In genomic region chr11:1306186-1307162, GRCh38 we compare ENCODE assay signal across 14 cellular contexts. TPM values are rescaled to one million over a fixed set of nuclear protein-coding genes. Genes with fewer than 3 reads are reported as not detected.
DNase-seq lines count a peak whose midpoint lies in the region; ATAC-seq, FAIRE-seq and TF ChIP-seq lines count a peak whose summit lies in the region.
"Had no signal": no experiment of that assay in that cellular context is flagged by ENCODE, and none has a peak within 500 bp of the region (broad histone marks: within the 10 kb centered on the region; RNA-seq: fewer than 3 reads in every experiment).

No MANE protein-coding gene starts in this region.

- H3K36me3 Mint-ChIP-seq in T-helper 17 cell (ENCODE audit: low read depth), result no peaks in the 10 kb centered on the region

- H3K9me3 ChIP-seq in DND-41 (ENCODE audit: insufficient read depth, low read length, severe bottlenecking), result peaks cover 3% of the 10 kb centered on the region
- no peaks in the 10 kb centered on the region for H3K9me3 ChIP-seq in T-helper 17 cell (ENCODE audit: control insufficient read depth, low read length, poor library complexity, severe bottlenecking)
- no peaks in the 10 kb centered on the region for H3K9me3 ChIP-seq in esophagus muscularis mucosa
- no peaks in the 10 kb centered on the region for H3K9me3 ChIP-seq in pancreas
- H3K9me3 ChIP-seq: right atrium auricular region had no signal

- H4K20me1 ChIP-seq in DND-41 (ENCODE audit: insufficient read depth, low read length), result peaks cover 58% of the 10 kb centered on the region

- intact Hi-C loops in esophagus muscularis mucosa (cut with DNase I) (loop anchor here (5.0 kb wide), 1 partner anchor 44 kb away; no protein-coding TSS in a partner anchor), pancreas (cut with DNase I) (no loop called here)

- H3K27me3 ChIP-seq in DND-41 (ENCODE audit: insufficient read depth, low read length, poor library complexity) (no peaks in the 10 kb centered on the region), esophagus muscularis mucosa (no peaks in the 10 kb centered on the region), pancreas (no peaks in the 10 kb centered on the region)
- H3K27me3 ChIP-seq: right atrium auricular region had no signal

- H3K36me3 ChIP-seq in DND-41 (ENCODE audit: insufficient read depth, low read length) (peaks cover 27% of the 10 kb centered on the region), esophagus muscularis mucosa (peaks cover 0 to 16% (median 11%) of the 10 kb centered on the region in 4 donors), pancreas (no peaks in the 10 kb centered on the region)
- H3K36me3 ChIP-seq: right atrium auricular region had no signal

- no peak overlapping the region for H3K27ac ChIP-seq in DND-41 (ENCODE audit: low read length)
- H3K27ac ChIP-seq in esophagus muscularis mucosa (replicated peaks in 1 of 4), result peak overlapping the region in 3 of 4 donors; percentile 4 to 95 (median 36)
- peak overlapping the region in 3 of 4 donors; percentile 5 to 87 (median 34) for H3K27ac ChIP-seq in pancreas

- no peak overlapping the region for H3K4me3 Mint-ChIP-seq in T-helper 17 cell

- 0 out of 2 replicates have a peak overlapping the region, but pooled peaks have one; percentile 99 for H3K9ac ChIP-seq in DND-41 (ENCODE audit: low read depth, low read length)

- TF ChIP-seq CTCF in DND-41 (IDR thresholded peaks at IDR 0.05; ENCODE audit: borderline replicate concordance, extremely low read depth, low read length, poor library complexity, severe bottlenecking) (no peak), esophagus muscularis mucosa (IDR thresholded peaks at IDR 0.05) (no peak), pancreas (IDR thresholded peaks at IDR 0.05) (no peak)

- H3K4me1 ChIP-seq in DND-41 (ENCODE audit: insufficient read depth, low read length) (peaks cover 45% of the 10 kb centered on the region), esophagus muscularis mucosa (peaks cover 67 to 90% (median 86%) of the 10 kb centered on the region in 4 donors), pancreas (peaks cover 50 to 74% (median 54%) of the 10 kb centered on the region in 3 donors)

- FAIRE-seq in pancreas (lab: Jason Lieb, UNC), result no peak

- H3K27ac Mint-ChIP-seq in T-helper 17 cell, result peak overlapping the region; percentile 34

- peaks cover 46% of the 10 kb centered on the region for H3K4me1 Mint-ChIP-seq in T-helper 17 cell

- 87% methylated on average over 30 of the region's 30 CpGs for WGBS in esophagus muscularis mucosa
- WGBS in pancreas, 2 donors, result 51 to 73% methylated on average over 30 of the region's 30 CpGs

- peak overlapping the region; percentile 86; the same call in 1 of the 2 replicates for H3K4me2 ChIP-seq in DND-41 (ENCODE audit: insufficient read depth, low read length)

- DNase-seq in DND-41 (peak; percentile 1), T-helper 17 cell (no peak), esophagus muscularis mucosa (ENCODE audit: extremely low spot score) (no peak), pancreas (peak in 3 of 6 donors; percentile 13 to 67 (median 54)), activated gamma-delta T cell (lab: John Stamatoyannopoulos, UW) (no peak), medulla oblongata (ENCODE audit: extremely low spot score) (no peak)
- DNase-seq: amniotic stem cell, COR-L47, midbrain, NCI-H2081 had no signal

- H2AFZ ChIP-seq in DND-41 (ENCODE audit: low read depth, low read length), result no peak overlapping the region

- no peaks in the 10 kb centered on the region for H3K27me3 Mint-ChIP-seq in T-helper 17 cell

- TF ChIP-seq EP300 in esophagus muscularis mucosa (IDR thresholded peaks at IDR 0.05), result no peak

- peak overlapping the region in 1 of 2 experiments; percentile 6; a peak in 1 of 4 replicates for H3K4me3 ChIP-seq in DND-41 (ENCODE audit: low read depth in 1 of 2, low read length in 2 of 2)
- no peak overlapping the region for H3K4me3 ChIP-seq in esophagus muscularis mucosa
- peak overlapping the region in 2 of 4 donors; percentile 94 to 95 for H3K4me3 ChIP-seq in pancreas
- H3K4me3 ChIP-seq: right atrium auricular region had no signal

- ATAC-seq in DND-41 (ENCODE audit: insufficient read depth, low read depth) (no peak), T-helper 17 cell (no peak), pancreas (no peak), GM21381 (IDR thresholded peaks at IDR 0.05; ENCODE audit: unreplicated experiment) (no peak), GM21619 (IDR thresholded peaks at IDR 0.05; ENCODE audit: unreplicated experiment) (no peak)
- ATAC-seq: Panc1 had no signal

- H3K79me2 ChIP-seq in DND-41 (ENCODE audit: insufficient read depth, low read length), result peaks cover 85% of the 10 kb centered on the region

- no peak for TF ChIP-seq POLR2A in esophagus muscularis mucosa (IDR thresholded peaks at IDR 0.05; ENCODE audit: low read depth)

RNA-seq across cellular contexts. Expression of gene TOLLIP, which starts 3.0 kb away (rescaled TPM):
- total RNA-seq in T-helper 17 cell (10 to 100 TPM; 40.2 to 56.3 TPM), esophagus muscularis mucosa (10 to 100 TPM; 33.2 to 71.6 (median 58.6) TPM), pancreas (10 to 100 TPM; 41.6 to 69.8 (median 54.0) TPM)
- 10 to 100 TPM; 35.2 to 35.6 TPM for polyA plus RNA-seq in pancreas
